8 cellular contexts compared by ENCODE assay signal in the genomic region with DNA sequence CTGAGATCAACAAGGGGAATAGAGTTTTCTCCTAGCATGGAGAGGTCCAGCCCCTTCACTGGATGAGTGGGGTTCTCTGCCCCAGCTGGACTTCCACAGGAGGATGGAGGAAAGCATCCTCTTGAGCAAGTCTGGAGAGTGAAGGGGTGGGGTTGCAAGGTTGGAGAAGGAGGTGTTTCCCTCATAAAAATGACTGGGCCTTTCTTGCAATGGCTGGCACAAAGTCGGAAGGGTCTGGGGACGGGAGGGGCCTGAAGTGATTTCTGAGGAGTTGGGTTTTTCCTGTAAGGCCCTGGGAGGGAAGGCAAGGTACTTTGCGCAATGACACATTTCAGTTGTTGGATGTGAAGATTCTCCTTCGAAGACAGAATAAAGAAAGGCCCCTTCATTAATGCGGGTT. TPM values are rescaled to one million over a fixed set of nuclear protein-coding genes. Genes with fewer than 3 reads are reported as not detected.
DNase-seq lines count a peak whose midpoint lies in the region; ATAC-seq, FAIRE-seq and TF ChIP-seq lines count a peak whose summit lies in the region.

No MANE protein-coding gene starts in this region.

- 30 to 41% methylated on average over 5 of the region's 5 CpGs for WGBS in heart right ventricle, 2 donors
- 18% methylated on average over 5 of the region's 5 CpGs for WGBS in prostate gland

- no peak for FAIRE-seq in D721Med (lab: Jason Lieb, UNC)

- peak overlapping the region; percentile 87 for H3K27ac Mint-ChIP-seq in Calu3 (ENCODE audit: unreplicated experiment)
- no peak overlapping the region for H3K27ac Mint-ChIP-seq in activated CD8-positive, alpha-beta T cell treated with anti-CD3 and anti-CD28 coated beads, Interleukin-2, amount 10 ng/mL, durations not matched to agents 7 days and 5 days

- H3K9me3 ChIP-seq in heart right ventricle = no peaks in the 10 kb centered on the region
- H3K9me3 ChIP-seq in prostate gland = no peaks in the 10 kb centered on the region

- H3K36me3 ChIP-seq in heart right ventricle = no peaks in the 10 kb centered on the region
- H3K36me3 ChIP-seq in prostate gland = no peaks in the 10 kb centered on the region

- no peak for TF ChIP-seq POLR2A in prostate gland (IDR thresholded peaks at IDR 0.05)

- CTCF ChIA-PET in Calu3 (lab: Charles Lee) = interaction anchor here (0.7 to 1.9 kb wide), 3 partner anchors 26 to 432 kb away, joined by 4 to 18 read pairs (median 9); no protein-coding TSS in a partner anchor
- CTCF ChIA-PET in activated CD8-positive, alpha-beta T cell treated with anti-CD3 and anti-CD28 coated beads, Interleukin-2, amount 10 ng/mL, durations not matched to agents 7 days and 5 days (lab: Charles Lee) = no interaction called here

- H3K4me3 Mint-ChIP-seq in Calu3 (ENCODE audit: low read depth, unreplicated experiment) = peak overlapping the region; percentile 90
- peak overlapping the region; percentile 83 for H3K4me3 Mint-ChIP-seq in activated CD8-positive, alpha-beta T cell treated with anti-CD3 and anti-CD28 coated beads, Interleukin-2, amount 10 ng/mL, durations not matched to agents 7 days and 5 days

- peaks cover 2% of the 10 kb centered on the region for H3K9me3 Mint-ChIP-seq in Calu3 (ENCODE audit: low read depth, unreplicated experiment)
- no peaks in the 10 kb centered on the region for H3K9me3 Mint-ChIP-seq in activated CD8-positive, alpha-beta T cell treated with anti-CD3 and anti-CD28 coated beads, Interleukin-2, amount 10 ng/mL, durations not matched to agents 7 days and 5 days (ENCODE audit: insufficient read depth)

- H3K4me1 ChIP-seq in heart right ventricle = peaks cover 3 to 38% (median 33%) of the 10 kb centered on the region in 9 donors
- H3K4me1 ChIP-seq in prostate gland (replicated peaks) = no peaks in the 10 kb centered on the region

- H3K4me3 ChIP-seq in heart right ventricle (peak overlapping the region; percentile 69 to 89 (median 78)), prostate gland (peak overlapping the region; percentile 64 to 77)

- H3K27ac ChIP-seq in heart right ventricle (peak overlapping the region; percentile 84 to 92 (median 88)), prostate gland (peak overlapping the region; percentile 89 to 94)

- peaks cover 22% of the 10 kb centered on the region for H3K4me1 Mint-ChIP-seq in Calu3 (ENCODE audit: low read depth, unreplicated experiment)
- H3K4me1 Mint-ChIP-seq in activated CD8-positive, alpha-beta T cell treated with anti-CD3 and anti-CD28 coated beads, Interleukin-2, amount 10 ng/mL, durations not matched to agents 7 days and 5 days (ENCODE audit: low read depth) = peaks cover 21% of the 10 kb centered on the region

- no peak for TF ChIP-seq CTCF in Calu3 (IDR thresholded peaks at IDR 0.05; ENCODE audit: unreplicated experiment)
- TF ChIP-seq CTCF in heart right ventricle (IDR thresholded peaks at IDR 0.05) = no peak
- TF ChIP-seq CTCF in prostate gland (IDR thresholded peaks at IDR 0.05) = no peak
- no peak for TF ChIP-seq CTCF in D721Med (IDR thresholded peaks at IDR 0.05; ENCODE audit: insufficient read depth, missing control alignments)

- POLR2A ChIA-PET in activated CD8-positive, alpha-beta T cell treated with anti-CD3 and anti-CD28 coated beads, Interleukin-2, amount 10 ng/mL, durations not matched to agents 7 days and 5 days (lab: Charles Lee) = no interaction called here

- H3K27me3 ChIP-seq in heart right ventricle (no peaks in the 10 kb centered on the region), prostate gland (replicated peaks; ENCODE audit: insufficient read depth) (no peaks in the 10 kb centered on the region)

- no peak for ATAC-seq in activated CD8-positive, alpha-beta T cell treated with anti-CD3 and anti-CD28 coated beads, Interleukin-2, amount 10 ng/mL, durations not matched to agents 7 days and 5 days
- ATAC-seq in heart right ventricle = no peak
- ATAC-seq in HG02588 (IDR thresholded peaks at IDR 0.05; ENCODE audit: unreplicated experiment) = no peak

- DNase-seq in Calu3 (peak; percentile 2), heart right ventricle (peak in 1 of 2 donors; percentile 5), prostate gland (ENCODE audit: low spot score) (no peak), NCI-H1092 treated with DMSO at 0.1 percent for 48 hours (lab: John Stamatoyannopoulos, UW) (no peak), germinal center (ENCODE audit: low spot score) (no peak), D721Med (ENCODE audit: insufficient read length, low spot score) (no peak)
- DNase-seq in activated CD8-positive, alpha-beta T cell treated with anti-CD3 and anti-CD28 coated beads, Interleukin-2, amount 10 ng/mL, durations not matched to agents 7 days and 5 days = no peak

- H3K27me3 Mint-ChIP-seq in Calu3 (ENCODE audit: unreplicated experiment) = no peaks in the 10 kb centered on the region
- peaks cover 20% of the 10 kb centered on the region for H3K27me3 Mint-ChIP-seq in activated CD8-positive, alpha-beta T cell treated with anti-CD3 and anti-CD28 coated beads, Interleukin-2, amount 10 ng/mL, durations not matched to agents 7 days and 5 days (ENCODE audit: low read depth)

- intact Hi-C loops in Calu3 (cut with micrococcal nuclease; ENCODE audit: unreplicated experiment) (no loop called here), heart right ventricle (cut with DNase I) (no loop called here), prostate gland (cut with DNase I) (loop anchor here (10.0 kb wide), 1 partner anchor 716 kb away; no protein-coding TSS in a partner anchor)

- H3K36me3 Mint-ChIP-seq in Calu3 (ENCODE audit: insufficient read depth, unreplicated experiment) = peaks cover 24% of the 10 kb centered on the region
- H3K36me3 Mint-ChIP-seq in activated CD8-positive, alpha-beta T cell treated with anti-CD3 and anti-CD28 coated beads, Interleukin-2, amount 10 ng/mL, durations not matched to agents 7 days and 5 days (ENCODE audit: low read depth) = no peaks in the 10 kb centered on the region

- no TSS peak for BruUV-seq in Calu3 (replicated peaks; lab: Mats Ljungman, UMichigan)

RNA-seq across cellular contexts. Expression of a gene that starts 0.9 kb away (rescaled TPM):
- total RNA-seq in Calu3 (2022) (7.1 and 15.7 TPM in 2 replicates), heart right ventricle (10 to 100 TPM in 5 of 10 donors, 1 to 10 TPM in 5; 4.6 to 13.6 (median 9.7) TPM), prostate gland (10 to 100 TPM; 12.2 to 23.2 TPM)
- total RNA-seq in activated CD8-positive, alpha-beta T cell treated with anti-CD3 and anti-CD28 coated beads, Interleukin-2, amount 10 ng/mL, durations not matched to agents 7 days and 5 days = under 1 TPM; 0.89 to 0.95 TPM
- 1 to 10 TPM; 1.7 to 4.2 TPM for polyA plus RNA-seq in heart right ventricle
